31 cellular contexts compared by ENCODE assay signal in the genomic region with DNA sequence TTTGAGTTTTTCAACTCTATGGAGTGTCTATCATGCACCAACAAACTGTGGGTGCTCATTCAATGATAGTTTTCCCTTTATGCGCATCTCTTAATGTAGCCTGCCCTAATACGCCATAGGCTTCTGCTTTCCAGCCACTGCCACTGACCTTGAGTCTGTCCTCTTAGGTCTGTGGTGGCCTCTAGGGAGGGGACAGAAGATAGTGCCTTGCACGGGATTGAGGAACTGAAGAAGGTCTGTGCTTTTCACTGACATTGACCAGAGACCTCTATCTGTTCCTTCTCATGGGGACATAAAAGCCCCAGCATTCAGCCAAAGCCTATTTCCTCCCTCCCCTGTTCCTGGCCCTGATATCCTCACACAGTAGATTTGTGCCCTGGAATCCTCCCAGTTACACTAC. TPM values are rescaled to one million over a fixed set of nuclear protein-coding genes. Genes with fewer than 3 reads are reported as not detected.
"Had no signal": no experiment of that assay in that cellular context is flagged by ENCODE, and none has a peak within 500 bp of the region (broad histone marks: within the 10 kb centered on the region; RNA-seq: fewer than 3 reads in every experiment).

No MANE protein-coding gene starts in this region.

- H2AFZ ChIP-seq: hepatocyte had no signal

- H3K4me2 ChIP-seq: hepatocyte had no signal

- H3K79me2 ChIP-seq: hepatocyte had no signal

- H3K27me3 ChIP-seq: hepatocyte, ovary, right atrium auricular region, suprapubic skin had no signal

- ATAC-seq: heart right ventricle; left cardiac atrium; left lung; natural killer cell; sciatic nerve; stimulated activated effector memory CD8-positive, alpha-beta T cell treated with anti-CD3 and anti-CD28 coated beads, Interleukin-12 subunit alpha, Interleukin-12 subunit beta, amount 100 ng/mL, for 72 hours; upper lobe of right lung had no signal

- H3K4me3 ChIP-seq: heart right ventricle, hepatocyte, left lung, lung, ovary, right atrium auricular region, skin epidermis, suprapubic skin, thoracic aorta, tibial artery, upper lobe of right lung had no signal

- FAIRE-seq: keratinocyte, urothelium cell line had no signal

- H3K36me3 ChIP-seq: heart right ventricle, left lung, ovary, right atrium auricular region, suprapubic skin, thoracic aorta, tibial artery, upper lobe of right lung had no signal

- H3K9me3 ChIP-seq: heart right ventricle, left lung, ovary, right atrium auricular region, suprapubic skin, thoracic aorta, tibial artery, upper lobe of right lung had no signal

- DNase-seq: heart right ventricle; kidney glomerular epithelial cell; left cardiac atrium; left lung; mesendoderm; naive B cell; natural killer cell; nephron progenitor cell; ovary; stimulated activated CD4-positive, alpha-beta T cell treated with anti-CD3 and anti-CD28 coated beads, Interleukin-12 subunit alpha, Interleukin-12 subunit beta, amount 100 ng/mL, for 4 hours; stimulated activated CD4-positive, alpha-beta T cell treated with anti-CD3 and anti-CD28 coated beads, Interleukin-15, amount 100 ng/mL, for 24 hours; stimulated activated CD4-positive, alpha-beta T cell treated with anti-CD3 and anti-CD28 coated beads, Interleukin-2, amount 100 ng/mL, for 24 hours; stimulated activated CD4-positive, alpha-beta T cell treated with anti-CD3 and anti-CD28 coated beads, Interleukin-4, amount 100 ng/mL, for 24 hours; stimulated activated naive CD4-positive, alpha-beta T cell; tibial artery; trophoblast cell; upper lobe of right lung had no signal

- H3K27ac ChIP-seq: heart right ventricle, hepatocyte, left lung, ovary, right atrium auricular region, skin epidermis, suprapubic skin, thoracic aorta, tibial artery, upper lobe of right lung had no signal

RNA-seq across cellular contexts. Expression of a gene that starts 2.3 kb away (rescaled TPM):
- total RNA-seq: lower leg skin, mesothelial cell of epicardium, mononuclear cell, natural killer cell, upper lobe of right lung had no signal

RNA-seq across cellular contexts. Expression of a gene that starts 4.0 kb away (rescaled TPM):
- total RNA-seq: natural killer cell had no signal

RNA-seq across cellular contexts. Expression of a gene that starts 56.8 kb away (rescaled TPM):
- total RNA-seq: left cardiac atrium, pulmonary artery endothelial cell had no signal
